ENCODE assay signal across 15 cellular contexts in the genomic region with DNA sequence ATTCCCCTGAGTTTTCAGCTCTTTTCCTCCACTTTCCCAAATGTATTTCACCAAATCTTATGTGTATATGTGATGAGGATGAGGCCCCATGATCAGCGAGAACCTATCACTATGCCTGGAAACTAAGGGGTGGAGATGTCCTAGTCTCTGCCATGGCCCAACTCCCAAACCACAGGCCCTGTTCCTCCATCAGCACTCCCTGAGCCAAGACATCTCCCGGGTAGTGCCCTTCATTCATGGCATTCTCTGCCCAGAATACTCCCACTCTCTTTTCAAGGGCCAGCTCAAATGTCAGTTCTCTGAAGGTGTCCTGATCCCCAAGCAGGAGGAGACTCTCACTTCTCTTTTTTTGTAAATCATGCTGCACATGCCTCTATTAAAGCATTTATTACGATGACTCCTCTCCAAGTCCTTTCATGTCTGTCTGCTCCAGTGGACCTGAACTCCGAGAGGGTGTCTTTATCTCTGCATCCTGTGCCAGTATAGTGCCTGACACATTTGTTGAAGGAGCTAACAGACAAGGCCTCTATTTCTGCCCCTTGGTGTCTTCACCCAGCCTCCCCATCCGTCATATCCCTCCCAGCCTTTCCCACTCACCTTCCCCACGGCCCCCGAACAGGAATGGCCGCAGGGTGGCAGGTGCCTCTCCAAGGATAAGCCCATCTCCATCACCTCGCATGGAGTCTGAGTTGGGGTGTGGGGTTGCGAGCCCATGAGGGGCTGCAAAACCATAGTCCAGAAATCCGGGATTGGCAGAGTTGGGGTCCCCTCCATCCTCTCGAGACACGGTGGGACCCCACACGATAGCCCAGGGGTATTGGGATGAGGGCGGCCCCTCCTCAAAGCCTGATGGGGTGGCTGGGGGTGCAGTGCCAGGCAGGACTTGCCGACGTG. TPM values are rescaled to one million over a fixed set of nuclear protein-coding genes. Genes with fewer than 3 reads are reported as not detected.
A peak's percentile ranks its signal among the peaks of the same experiment; 100 is the strongest.
DNase-seq lines count a peak whose midpoint lies in the region; ATAC-seq and TF ChIP-seq lines count a peak whose summit lies in the region.
"Had no signal": no experiment of that assay in that cellular context is flagged by ENCODE, and none has a peak within 500 bp of the region (broad histone marks: within the 10 kb centered on the region; RNA-seq: fewer than 3 reads in every experiment).

No MANE protein-coding gene starts in this region.

- peak overlapping the region; percentile 96 for H3K27ac ChIP-seq in DOHH2 (ENCODE audit: low read depth, low read length)
- H3K27ac ChIP-seq: foreskin keratinocyte, parathyroid adenoma, SJSA1, suprapubic skin had no signal

- intact Hi-C loops in mucosa of descending colon (cut with DNase I, micrococcal nuclease): no loop called here

- no peak for TF ChIP-seq CTCF in DOHH2 (IDR thresholded peaks at IDR 0.05; ENCODE audit: low read depth, low read length, poor library complexity, severe bottlenecking)
- no peak for TF ChIP-seq CTCF in mucosa of descending colon (IDR thresholded peaks at IDR 0.05)

- H3K9me3 ChIP-seq in DOHH2 (ENCODE audit: control insufficient read depth, insufficient read depth, low read length): no peaks in the 10 kb centered on the region
- no peaks in the 10 kb centered on the region for H3K9me3 ChIP-seq in mucosa of descending colon
- H3K9me3 ChIP-seq: SJSA1, suprapubic skin had no signal

- peaks cover 71% of the 10 kb centered on the region for H3K4me1 ChIP-seq in DOHH2 (ENCODE audit: control insufficient read depth, low read length)
- peaks cover 8% of the 10 kb centered on the region for H3K4me1 ChIP-seq in mucosa of descending colon (ENCODE audit: low read depth)
- H3K4me1 ChIP-seq: foreskin keratinocyte had no signal

- H3F3A ChIP-seq in DOHH2 (ENCODE audit: control insufficient read depth, insufficient read depth): peaks cover 24% of the 10 kb centered on the region

- DNase-seq in RPMI8226 (peak; percentile 50), mucosa of descending colon (no peak), cerebellar cortex (ENCODE audit: low spot score) (no peak)
- DNase-seq in activated naive CD4-positive, alpha-beta T cell treated with Interleukin-2 at 50 U/mL for 16 hours: no peak
- no peak for DNase-seq in stimulated activated naive CD4-positive, alpha-beta T cell treated with Interleukin-2 at 50 U/mL for 16 hours (lab: John Stamatoyannopoulos, UW)
- DNase-seq: effector CD8-positive, alpha-beta T cell; NCI-H2029 treated with DMSO at 0.1 percent for 48 hours; stimulated activated CD4-positive, alpha-beta T cell treated with anti-CD3 and anti-CD28 coated beads, Interleukin-12 subunit alpha, Interleukin-12 subunit beta, amount 100 ng/mL, for 4 hours had no signal

- peak overlapping the region; percentile 98 for H3K4me2 ChIP-seq in DOHH2 (ENCODE audit: low read length)

- H4K20me1 ChIP-seq in DOHH2 (ENCODE audit: control insufficient read depth, insufficient read depth, low read depth, low read length): no peaks in the 10 kb centered on the region; the same call in 1 of the 2 replicates

- H3K36me3 ChIP-seq in DOHH2 (ENCODE audit: control insufficient read depth, low read length) (peaks cover 12% of the 10 kb centered on the region; the same call in 1 of the 2 replicates), mucosa of descending colon (ENCODE audit: low read depth) (no peaks in the 10 kb centered on the region)
- H3K36me3 ChIP-seq: SJSA1, suprapubic skin had no signal

- H3K9me2 ChIP-seq in DOHH2 (replicated peaks; ENCODE audit: control insufficient read depth, low read length): no peaks in the 10 kb centered on the region

- peaks cover 12% of the 10 kb centered on the region for H3K27me3 ChIP-seq in DOHH2 (ENCODE audit: control insufficient read depth, low read length)

- ATAC-seq in HG02938 (IDR thresholded peaks at IDR 0.05; ENCODE audit: unreplicated experiment): peak; percentile 51
- peak; percentile 16 for ATAC-seq in mucosa of descending colon
- ATAC-seq in HG03095 (IDR thresholded peaks at IDR 0.05; ENCODE audit: unreplicated experiment): no peak

- peaks cover 3% of the 10 kb centered on the region; the same call in 1 of the 2 replicates for H3K79me2 ChIP-seq in DOHH2 (ENCODE audit: control insufficient read depth, low read length)
- H3K79me2 ChIP-seq: parathyroid adenoma had no signal

- H3K4me3 ChIP-seq in DOHH2 (ENCODE audit: low read length): peak overlapping the region; percentile 68
- no peak overlapping the region for H3K4me3 ChIP-seq in mucosa of descending colon
- H3K4me3 ChIP-seq: SJSA1, suprapubic skin had no signal

RNA-seq across cellular contexts. Expression of gene PIANP, which starts 3.7 kb away (rescaled TPM):
- total RNA-seq in mucosa of descending colon: 1 to 10 TPM in 1 of 3 donors, under 1 TPM in 1, not detected in 1; 0.53 to 2.9 TPM
- total RNA-seq: SJSA1, suprapubic skin had no signal

RNA-seq across cellular contexts. Expression of gene ZNF384, which starts 7.8 kb away (rescaled TPM):
- 10 to 100 TPM; 54.5 to 67.8 (median 64.3) TPM for total RNA-seq in mucosa of descending colon

RNA-seq across cellular contexts. Expression of gene COPS7A, which starts 26.9 kb away (rescaled TPM):
- 10 to 100 TPM; 32.8 to 47.2 (median 39.2) TPM for total RNA-seq in mucosa of descending colon

RNA-seq across cellular contexts. Expression of gene ING4, which starts 34.0 kb away (rescaled TPM):
- 10 to 100 TPM; 28.9 to 46.9 (median 45.9) TPM for total RNA-seq in mucosa of descending colon

RNA-seq across cellular contexts. Expression of gene ACRBP, which starts 49.7 kb away (rescaled TPM):
- total RNA-seq in mucosa of descending colon: 1 to 10 TPM; 1.4 to 3.0 (median 2.2) TPM
- total RNA-seq: SJSA1 had no signal
